Comparison of ENCODE assay signal across 31 cellular contexts in the genomic region with DNA sequence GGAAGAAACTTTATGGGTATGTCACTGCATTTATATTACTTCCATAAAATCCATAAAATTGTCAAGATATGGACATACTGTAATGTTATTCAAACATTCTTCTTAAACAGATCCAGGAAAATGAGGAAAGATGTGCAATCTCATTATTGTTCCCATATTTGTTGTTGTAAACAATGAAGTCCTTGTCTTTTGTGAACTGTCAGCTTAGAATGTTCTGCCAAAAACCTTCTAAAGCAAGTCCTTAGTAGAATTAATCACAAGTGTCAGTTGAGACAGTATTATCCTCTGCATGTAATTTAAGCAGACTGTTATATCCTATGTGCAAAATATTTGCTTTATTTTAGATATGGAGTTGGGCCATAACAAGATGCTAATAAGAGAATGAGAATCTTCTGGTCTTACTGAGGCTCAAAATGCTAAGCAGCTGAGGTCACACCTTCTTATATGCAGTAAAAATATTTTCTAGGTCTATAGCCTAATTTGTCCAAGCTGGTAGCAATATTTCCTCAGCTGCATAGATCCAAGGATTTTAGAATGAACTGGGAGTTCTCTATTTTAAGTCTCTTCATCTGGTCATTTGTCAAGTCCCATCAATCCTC.
A peak's percentile ranks its signal among the peaks of the same experiment; 100 is the strongest.
DNase-seq lines count a peak whose midpoint lies in the region; ATAC-seq, FAIRE-seq and TF ChIP-seq lines count a peak whose summit lies in the region.
"Had no signal": no experiment of that assay in that cellular context is flagged by ENCODE, and none has a peak within 500 bp of the region (broad histone marks: within the 10 kb centered on the region; RNA-seq: fewer than 3 reads in every experiment).

No MANE protein-coding gene starts in this region.

- no peak for ATAC-seq in HG03469 (IDR thresholded peaks at IDR 0.05; ENCODE audit: unreplicated experiment)
- ATAC-seq: activated CD8-positive, alpha-beta memory T cell treated with anti-CD3 and anti-CD28 coated beads, Interleukin-2, amount 10 ng/mL, durations not matched to agents 7 days and 5 days; esophagus mucosa; gastrocnemius medialis; stimulated activated naive B cell treated with anti-CD40 and anti-IgM and Interleukin-4, amounts not matched to agents 10 μg/mL and 1 μg/mL and 100 μg/mL, for 72 hours; upper lobe of right lung had no signal

- H3K27ac ChIP-seq in VCaP = peak overlapping the region; percentile 65
- peak overlapping the region; percentile 2 for H3K27ac ChIP-seq in temporal lobe (ENCODE audit: low read depth, low read length)
- H3K27ac ChIP-seq: ascending aorta, cardiac muscle cell, gastrocnemius medialis, hepatocyte, Peyer's patch, skin epidermis, upper lobe of right lung had no signal

- TF ChIP-seq CTCF in VCaP (conservative IDR thresholded peaks at IDR 0.05) = no peak

- peak; percentile 10 for FAIRE-seq in frontal cortex (lab: Jason Lieb, UNC)
- FAIRE-seq: GM12891, HTR-8/SVneo had no signal

- peak; percentile 43 for DNase-seq in GM04504 (ENCODE audit: low read depth)
- DNase-seq in frontal cortex (ENCODE audit: low spot score in 2 of 2) = no peak
- DNase-seq in SHP77 treated with DMSO at 0.1 percent for 48 hours (lab: John Stamatoyannopoulos, UW) = no peak
- no peak for DNase-seq in SIG-M5 treated with dmso at 0.1 percent for 504 hours (lab: John Stamatoyannopoulos, UW; ENCODE audit: unreplicated experiment)
- DNase-seq: activated CD4-positive, CD25-positive, alpha-beta regulatory T cell; activated CD8-positive, alpha-beta memory T cell treated with anti-CD3 and anti-CD28 coated beads, Interleukin-2, amount 10 ng/mL, durations not matched to agents 7 days and 5 days; activated gamma-delta T cell treated with Interleukin-2 at 50 U/mL for 16 hours; activated naive CD8-positive, alpha-beta T cell treated with anti-CD3 and anti-CD28 coated beads, Interleukin-2, amount 10 ng/mL, durations not matched to agents 7 days and 5 days; activated T-cell treated with anti-CD3 and anti-CD28 coated beads, Interleukin-2, amount 50 U/mL, for 48 hours; Calu3; endodermal cell; gastrocnemius medialis; H7; NCI-H1092 treated with DMSO at 0.1 percent for 48 hours; NCI-H2227 treated with DMSO at 0.1 percent for 48 hours; nephron progenitor cell; Peyer's patch; SIG-M5; stimulated activated naive B cell treated with anti-CD40 and anti-IgM and Interleukin-4, amounts not matched to agents 10 μg/mL and 1 μg/mL and 100 μg/mL, for 72 hours; substantia nigra; upper lobe of right lung had no signal
